35 cellular contexts compared by ENCODE assay signal in the genomic region with DNA sequence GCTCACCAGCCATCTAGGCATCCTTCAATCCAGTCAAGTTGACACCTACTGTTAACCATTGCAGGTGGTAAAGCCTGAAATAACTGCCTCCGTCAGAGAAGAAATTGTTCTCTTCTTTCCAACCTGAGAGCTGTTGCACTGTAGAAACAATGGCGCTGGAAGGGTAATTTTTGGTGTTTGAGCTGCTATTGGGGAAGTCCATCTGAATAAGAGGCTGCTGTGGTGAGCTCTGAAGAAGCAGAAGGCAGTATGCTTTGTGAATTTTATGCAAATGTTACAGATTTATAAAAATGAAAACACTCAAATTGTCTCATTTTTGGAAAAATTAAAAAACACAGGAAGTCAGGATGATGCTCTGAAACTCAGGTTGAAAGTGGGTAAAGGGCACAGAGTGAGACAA. TPM values are rescaled to one million over a fixed set of nuclear protein-coding genes. Genes with fewer than 3 reads are reported as not detected.
"Had no signal": no experiment of that assay in that cellular context is flagged by ENCODE, and none has a peak within 500 bp of the region (broad histone marks: within the 10 kb centered on the region; RNA-seq: fewer than 3 reads in every experiment).

No MANE protein-coding gene starts in this region.

- H3K4me1 Mint-ChIP-seq: activated B cell treated with CpG ODN at 0.5 μM for 24 hours; activated CD4-positive, alpha-beta memory T cell treated with anti-CD3 and anti-CD28 coated beads, Interleukin-2, amount 10 ng/mL, durations not matched to agents 7 days and 5 days; activated CD8-positive, alpha-beta memory T cell treated with anti-CD3 and anti-CD28 coated beads, Interleukin-2, amount 10 ng/mL, durations not matched to agents 7 days and 5 days; activated naive CD4-positive, alpha-beta T cell treated with anti-CD3 and anti-CD28 coated beads, Interleukin-2, amount 50 U/mL, for 24 hours; T-helper 17 cell had no signal

- FAIRE-seq: colon had no signal

- H3K36me3 Mint-ChIP-seq: activated CD8-positive, alpha-beta memory T cell treated with anti-CD3 and anti-CD28 coated beads, Interleukin-2, amount 10 ng/mL, durations not matched to agents 7 days and 5 days; activated naive CD4-positive, alpha-beta T cell treated with anti-CD3 and anti-CD28 coated beads, Interleukin-2, amount 50 U/mL, for 24 hours; activated naive CD8-positive, alpha-beta T cell treated with anti-CD3 and anti-CD28 coated beads for 36 hours had no signal

- H3K9me3 Mint-ChIP-seq: activated B cell treated with CpG ODN at 0.5 μM for 24 hours; activated CD4-positive, alpha-beta memory T cell treated with anti-CD3 and anti-CD28 coated beads, Interleukin-2, amount 10 ng/mL, durations not matched to agents 7 days and 5 days; activated naive CD4-positive, alpha-beta T cell treated with anti-CD3 and anti-CD28 coated beads, Interleukin-2, amount 50 U/mL, for 24 hours; activated naive CD8-positive, alpha-beta T cell treated with anti-CD3 and anti-CD28 coated beads for 36 hours; activated naive CD8-positive, alpha-beta T cell treated with anti-CD3 and anti-CD28 coated beads, Interleukin-2, amount 50 U/mL, for 24 hours; effector memory CD8-positive, alpha-beta T cell had no signal

- H3K27ac Mint-ChIP-seq: activated B cell treated with CpG ODN at 0.5 μM for 24 hours; activated CD4-positive, alpha-beta memory T cell treated with anti-CD3 and anti-CD28 coated beads, Interleukin-2, amount 10 ng/mL, durations not matched to agents 7 days and 5 days; activated CD4-positive, alpha-beta T cell treated with anti-CD3 and anti-CD28 coated beads, Interleukin-2, amount 10 ng/mL, durations not matched to agents 24 days and 14 days; activated CD8-positive, alpha-beta memory T cell treated with anti-CD3 and anti-CD28 coated beads, Interleukin-2, amount 10 ng/mL, durations not matched to agents 7 days and 5 days; activated naive CD4-positive, alpha-beta T cell treated with anti-CD3 and anti-CD28 coated beads, Interleukin-2, amount 50 U/mL, for 24 hours; activated naive CD8-positive, alpha-beta T cell treated with anti-CD3 and anti-CD28 coated beads for 36 hours; activated naive CD8-positive, alpha-beta T cell treated with anti-CD3 and anti-CD28 coated beads, Interleukin-2, amount 50 U/mL, for 24 hours; activated T-helper 1 cell treated with anti-CD3 and anti-CD28 coated beads, Interleukin-12 subunit alpha, Interleukin-12 subunit beta, Interleukin-2, Interleukin-4 antibody, amounts not matched to agents 30 ng/mL and 10 ng/mL and 1 ng/mL, durations not matched to agents 14 hours and 24 hours and 36 hours; effector memory CD8-positive, alpha-beta T cell; T-helper 17 cell; T-helper 2 cell treated with Interferon-gamma antibody and Interleukin-4, amounts not matched to agents 5 μg/mL and 100 μg/mL, for 36 hours had no signal

- H3K4me3 Mint-ChIP-seq: activated B cell treated with CpG ODN at 0.5 μM for 24 hours; activated CD4-positive, alpha-beta memory T cell treated with anti-CD3 and anti-CD28 coated beads, Interleukin-2, amount 10 ng/mL, durations not matched to agents 7 days and 5 days; activated CD4-positive, alpha-beta T cell treated with anti-CD3 and anti-CD28 coated beads, Interleukin-2, amount 10 ng/mL, durations not matched to agents 24 days and 14 days; activated CD8-positive, alpha-beta memory T cell treated with anti-CD3 and anti-CD28 coated beads, Interleukin-2, amount 10 ng/mL, durations not matched to agents 7 days and 5 days; activated naive CD4-positive, alpha-beta T cell treated with anti-CD3 and anti-CD28 coated beads, Interleukin-2, amount 50 U/mL, for 24 hours; activated naive CD8-positive, alpha-beta T cell treated with anti-CD3 and anti-CD28 coated beads for 36 hours; activated naive CD8-positive, alpha-beta T cell treated with anti-CD3 and anti-CD28 coated beads, Interleukin-2, amount 50 U/mL, for 24 hours; activated T-helper 1 cell treated with anti-CD3 and anti-CD28 coated beads, Interleukin-12 subunit alpha, Interleukin-12 subunit beta, Interleukin-2, Interleukin-4 antibody, amounts not matched to agents 30 ng/mL and 10 ng/mL and 1 ng/mL, durations not matched to agents 14 hours and 24 hours and 36 hours; effector memory CD8-positive, alpha-beta T cell; T-helper 17 cell; T-helper 2 cell treated with Interferon-gamma antibody and Interleukin-4, amounts not matched to agents 5 μg/mL and 100 μg/mL, for 36 hours had no signal

- DNase-seq: activated B cell treated with CpG ODN at 0.5 μM for 24 hours; activated CD4-positive, alpha-beta memory T cell treated with anti-CD3 and anti-CD28 coated beads, Interleukin-2, amount 10 ng/mL, durations not matched to agents 7 days and 5 days; activated CD4-positive, alpha-beta T cell treated with anti-CD3 and anti-CD28 coated beads, Interleukin-2, amount 10 ng/mL, durations not matched to agents 24 days and 14 days; activated CD4-positive, alpha-beta T cell treated with anti-CD3 and anti-CD28 coated beads, Interleukin-2, amount 50 U/mL, for 4 hours; activated CD8-positive, alpha-beta memory T cell treated with anti-CD3 and anti-CD28 coated beads, Interleukin-2, amount 10 ng/mL, durations not matched to agents 7 days and 5 days; activated CD8-positive, alpha-beta memory T cell treated with anti-CD3 and anti-CD28 coated beads, Interleukin-2, amount 50 U/mL, for 4 hours; activated gamma-delta T cell; activated naive CD4-positive, alpha-beta T cell; activated naive CD8-positive, alpha-beta T cell treated with anti-CD3 and anti-CD28 coated beads for 36 hours; activated naive CD8-positive, alpha-beta T cell treated with anti-CD3 and anti-CD28 coated beads, Interleukin-2, amount 50 U/mL, for 24 hours; activated T-cell treated with anti-CD3 and anti-CD28 coated beads, Interleukin-2, amount 50 U/mL, for 1 hour; activated T-cell treated with anti-CD3 and anti-CD28 coated beads, Interleukin-2, amount 50 U/mL, for 48 hours; adrenal gland; amygdala; aorta; body of pancreas; caudate nucleus; cortex of kidney; dermis blood vessel endothelial cell; effector CD4-positive, alpha-beta T cell; effector memory CD8-positive, alpha-beta T cell; erythroblast; foreskin melanocyte; heart right ventricle; T-helper 1 cell; T-helper 17 cell; T1000; WERI-Rb-1 had no signal

- ATAC-seq: activated CD4-positive, CD25-positive, alpha-beta regulatory T cell treated with anti-CD3 and anti-CD28 coated beads, Interleukin-2, amount 50 U/mL, for 24 hours; activated CD8-positive, alpha-beta memory T cell treated with anti-CD3 and anti-CD28 coated beads, Interleukin-2, amount 10 ng/mL, durations not matched to agents 7 days and 5 days; activated naive CD8-positive, alpha-beta T cell treated with anti-CD3 and anti-CD28 coated beads, Interleukin-2, amount 50 U/mL, for 24 hours; body of pancreas; effector memory CD8-positive, alpha-beta T cell; gastroesophageal sphincter; heart right ventricle; T-helper 17 cell had no signal

RNA-seq across cellular contexts. Expression of gene SYT16, which starts 10.0 kb away (rescaled TPM):
- total RNA-seq: activated CD4-positive, alpha-beta memory T cell treated with anti-CD3 and anti-CD28 coated beads, Interleukin-2, amount 10 ng/mL, durations not matched to agents 7 days and 5 days; activated CD4-positive, alpha-beta T cell treated with anti-CD3 and anti-CD28 coated beads, Interleukin-2, amount 10 ng/mL, durations not matched to agents 24 days and 14 days; activated CD8-positive, alpha-beta memory T cell treated with anti-CD3 and anti-CD28 coated beads for 36 hours; activated CD8-positive, alpha-beta memory T cell treated with anti-CD3 and anti-CD28 coated beads, Interleukin-2, amount 10 ng/mL, durations not matched to agents 7 days and 5 days; activated T-helper 1 cell treated with anti-CD3 and anti-CD28 coated beads, Interleukin-12 subunit alpha, Interleukin-12 subunit beta, Interleukin-2, Interleukin-4 antibody, amounts not matched to agents 30 ng/mL and 10 ng/mL and 1 ng/mL, durations not matched to agents 14 hours and 24 hours and 36 hours; aorta; T-helper 17 cell had no signal
